8 cellular contexts compared by ENCODE assay signal in the genomic region with DNA sequence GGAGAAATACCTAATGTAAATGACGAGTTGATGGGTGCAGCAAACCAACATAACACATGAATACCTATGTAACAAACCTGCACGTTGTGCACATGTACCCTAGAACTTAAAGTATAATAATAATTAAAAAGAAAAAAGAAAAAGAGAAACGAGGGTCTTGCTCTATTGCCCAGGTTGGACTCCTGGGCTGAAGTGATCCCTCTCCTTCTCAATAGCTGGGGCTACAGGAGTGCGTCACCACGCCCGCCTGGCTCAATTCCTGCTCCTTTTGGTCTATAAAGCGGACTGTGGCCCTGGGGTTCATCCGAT. TPM values are rescaled to one million over a fixed set of nuclear protein-coding genes. Genes with fewer than 3 reads are reported as not detected.
A peak's percentile ranks its signal among the peaks of the same experiment; 100 is the strongest.
DNase-seq lines count a peak whose midpoint lies in the region; ATAC-seq and TF ChIP-seq lines count a peak whose summit lies in the region.

No MANE protein-coding gene starts in this region.

- H3K36me3 Mint-ChIP-seq in CD14-positive monocyte, result peaks cover 26 to 27% of the 10 kb centered on the region in 2 donors

- intact Hi-C loops in CD14-positive monocyte (cut with micrococcal nuclease) (loop anchor here in 1 of 2 donors (10.0 kb wide), 1 partner anchor 51 kb away; the partner anchor contains the start of gene BCO2), PC-3 (cut with micrococcal nuclease) (loop anchor here (2.0 to 5.0 kb wide), 2 partner anchors 21 to 63 kb away; partner anchors contain the start of gene IL18)

- peaks cover 0 to 2% (median 0%) of the 10 kb centered on the region in 7 donors for H3K9me3 Mint-ChIP-seq in CD14-positive monocyte

- TF ChIP-seq CTCF in CD14-positive monocyte (IDR thresholded peaks at IDR 0.05) (no peak), PC-3 (conservative IDR thresholded peaks at IDR 0.05; ENCODE audit: low read depth, low read length) (no peak), neural cell (IDR thresholded peaks at IDR 0.05; ENCODE audit: poor library complexity, severe bottlenecking) (no peak)

- no TSS peak for BruUV-seq in PC-3 (replicated peaks; lab: Mats Ljungman, UMichigan)

- no peak for ATAC-seq in PC-3
- no peak for ATAC-seq in GM19035 (IDR thresholded peaks at IDR 0.05; ENCODE audit: unreplicated experiment)

- H3K4me3 ChIP-seq in PC-3 (ENCODE audit: low read length) (peak overlapping the region; percentile 93), neural cell (ENCODE audit: low read length) (peak overlapping the region; percentile 88)

- H3K4me3 Mint-ChIP-seq in CD14-positive monocyte, result peak overlapping the region; percentile 83 to 92

- CTCF ChIA-PET in PC-3 (lab: Charles Lee), result no interaction called here

- peak overlapping the region; percentile 95 for H3K4me2 ChIP-seq in PC-3 (ENCODE audit: low read length)
- H3K4me2 ChIP-seq in neural cell (ENCODE audit: low read length), result peak overlapping the region; percentile 74

- H3K36me3 ChIP-seq in PC-3 (ENCODE audit: low read depth, low read length) (peaks cover 12% of the 10 kb centered on the region; the same call in 1 of the 2 replicates), neural cell (ENCODE audit: insufficient read depth, low read length) (no peaks in the 10 kb centered on the region)

- no peak for TF ChIP-seq RAD21 in neural cell (conservative IDR thresholded peaks at IDR 0.05)

- no peaks in the 10 kb centered on the region for H3F3A ChIP-seq in PC-3 (ENCODE audit: low read length, unreplicated experiment)
- H3F3A ChIP-seq in neural cell (ENCODE audit: insufficient read depth, low read length, poor library complexity, severe bottlenecking), result no peaks in the 10 kb centered on the region

- no peaks in the 10 kb centered on the region for H3K9me2 ChIP-seq in PC-3 (replicated peaks; ENCODE audit: low read length)
- no peaks in the 10 kb centered on the region for H3K9me2 ChIP-seq in neural cell (ENCODE audit: insufficient read depth, low read length)

- H3K27me3 ChIP-seq in PC-3 (ENCODE audit: low read length) (no peaks in the 10 kb centered on the region), neural cell (ENCODE audit: insufficient read depth, low read depth, low read length) (no peaks in the 10 kb centered on the region)

- POLR2A ChIA-PET in PC-3 (lab: Charles Lee; ENCODE audit: unreplicated experiment), result interaction anchor here (0.6 kb wide), 1 partner anchor 363 kb away, joined by 5 read pairs; no protein-coding TSS in a partner anchor

- H3K27ac Mint-ChIP-seq in CD14-positive monocyte, result peak overlapping the region; percentile 97 to 99 (median 99)

- TF ChIP-seq EP300 in neural cell (conservative IDR thresholded peaks at IDR 0.05; ENCODE audit: poor library complexity, severe bottlenecking), result no peak

- H3K79me2 ChIP-seq in PC-3 (ENCODE audit: low read length), result peaks cover 36% of the 10 kb centered on the region
- H3K79me2 ChIP-seq in neural cell (replicated peaks; ENCODE audit: insufficient read depth, low read length), result peaks cover 27% of the 10 kb centered on the region

- peaks cover 41% of the 10 kb centered on the region for H3K4me1 ChIP-seq in PC-3 (ENCODE audit: insufficient read depth, low read length)

- H4K20me1 ChIP-seq in PC-3 (ENCODE audit: low read length) (peaks cover 12% of the 10 kb centered on the region; the same call in 1 of the 2 replicates), neural cell (ENCODE audit: insufficient read depth) (no peaks in the 10 kb centered on the region)

- peak; percentile 74 for DNase-seq in CD14-positive monocyte (ENCODE audit: low spot score)
- DNase-seq in PC-3, result no peak
- DNase-seq in epidermal melanocyte (ENCODE audit: insufficient read length, low spot score), result peak; percentile 48
- DNase-seq in cerebellum (ENCODE audit: low spot score), result no peak
- DNase-seq in DMS 273 treated with DMSO at 0.1 percent for 48 hours (lab: John Stamatoyannopoulos, UW), result no peak
- no peak for DNase-seq in KG1 (lab: John Stamatoyannopoulos, UW)

- H3K9ac ChIP-seq in PC-3 (ENCODE audit: low read length), result peak overlapping the region; percentile 95
- H3K9ac ChIP-seq in neural cell (ENCODE audit: low read length), result peak overlapping the region; percentile 89

- H3K9me3 ChIP-seq in PC-3 (ENCODE audit: low read length) (no peaks in the 10 kb centered on the region), neural cell (ENCODE audit: low read length) (no peaks in the 10 kb centered on the region)

- H3K4me1 Mint-ChIP-seq in CD14-positive monocyte, result peaks cover 25% of the 10 kb centered on the region

- H2AFZ ChIP-seq in PC-3 (ENCODE audit: low read length) (peak overlapping the region; percentile 97), neural cell (ENCODE audit: low read depth, low read length) (peak overlapping the region; percentile 89)

- peaks cover 0 to 2% (median 2%) of the 10 kb centered on the region in 3 donors for H3K27me3 Mint-ChIP-seq in CD14-positive monocyte (ENCODE audit: low read depth in 3 of 3)

- H3K27ac ChIP-seq in PC-3 (ENCODE audit: low read length), result peak overlapping the region; percentile 81
- peak overlapping the region; percentile 91 for H3K27ac ChIP-seq in neural cell (ENCODE audit: low read length)

TF ChIP-seq in neural cell, 6 proteins besides CTCF, POLR2A, EP300 and RAD21:
- TF ChIP-seq EZH2 (IDR thresholded peaks at IDR 0.05; ENCODE audit: borderline replicate concordance, insufficient read depth, low read length, poor library complexity, severe bottlenecking) (no peak), TAF1 (IDR thresholded peaks at IDR 0.05; ENCODE audit: low read depth) (no peak), POLR2AphosphoS5 (IDR thresholded peaks at IDR 0.05) (no peak), MXI1 (conservative IDR thresholded peaks at IDR 0.05; ENCODE audit: poor library complexity, severe bottlenecking) (no peak), SMC3 (conservative IDR thresholded peaks at IDR 0.05; ENCODE audit: poor library complexity) (no peak)
- TF ChIP-seq, protein P1, sequence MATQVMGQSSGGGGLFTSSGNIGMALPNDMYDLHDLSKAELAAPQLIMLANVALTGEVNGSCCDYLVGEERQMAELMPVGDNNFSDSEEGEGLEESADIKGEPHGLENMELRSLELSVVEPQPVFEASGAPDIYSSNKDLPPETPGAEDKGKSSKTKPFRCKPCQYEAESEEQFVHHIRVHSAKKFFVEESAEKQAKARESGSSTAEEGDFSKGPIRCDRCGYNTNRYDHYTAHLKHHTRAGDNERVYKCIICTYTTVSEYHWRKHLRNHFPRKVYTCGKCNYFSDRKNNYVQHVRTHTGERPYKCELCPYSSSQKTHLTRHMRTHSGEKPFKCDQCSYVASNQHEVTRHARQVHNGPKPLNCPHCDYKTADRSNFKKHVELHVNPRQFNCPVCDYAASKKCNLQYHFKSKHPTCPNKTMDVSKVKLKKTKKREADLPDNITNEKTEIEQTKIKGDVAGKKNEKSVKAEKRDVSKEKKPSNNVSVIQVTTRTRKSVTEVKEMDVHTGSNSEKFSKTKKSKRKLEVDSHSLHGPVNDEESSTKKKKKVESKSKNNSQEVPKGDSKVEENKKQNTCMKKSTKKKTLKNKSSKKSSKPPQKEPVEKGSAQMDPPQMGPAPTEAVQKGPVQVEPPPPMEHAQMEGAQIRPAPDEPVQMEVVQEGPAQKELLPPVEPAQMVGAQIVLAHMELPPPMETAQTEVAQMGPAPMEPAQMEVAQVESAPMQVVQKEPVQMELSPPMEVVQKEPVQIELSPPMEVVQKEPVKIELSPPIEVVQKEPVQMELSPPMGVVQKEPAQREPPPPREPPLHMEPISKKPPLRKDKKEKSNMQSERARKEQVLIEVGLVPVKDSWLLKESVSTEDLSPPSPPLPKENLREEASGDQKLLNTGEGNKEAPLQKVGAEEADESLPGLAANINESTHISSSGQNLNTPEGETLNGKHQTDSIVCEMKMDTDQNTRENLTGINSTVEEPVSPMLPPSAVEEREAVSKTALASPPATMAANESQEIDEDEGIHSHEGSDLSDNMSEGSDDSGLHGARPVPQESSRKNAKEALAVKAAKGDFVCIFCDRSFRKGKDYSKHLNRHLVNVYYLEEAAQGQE (IDR thresholded peaks at IDR 0.05; ENCODE audit: borderline replicate concordance), result no peak
TF ChIP-seq in neural cell: peak in this region for 0.

RNA-seq across cellular contexts. Expression of gene PTS, which starts 0.5 kb away (rescaled TPM):
- polyA plus RNA-seq in CD14-positive monocyte (10 to 100 TPM; 11.8 to 14.0 TPM), neural cell (134 and 160 TPM in 2 replicates)
- total RNA-seq in PC-3 (2014; rRNA removed) (53.0 and 77.4 TPM in 2 replicates), cerebellum (38.8 TPM)
- polyA minus RNA-seq in neural cell, result 34.3 and 55.8 TPM in 2 replicates

RNA-seq across cellular contexts. Expression of gene PLET1, which starts 35.0 kb away (rescaled TPM):
- polyA plus RNA-seq in CD14-positive monocyte, result not detected
- total RNA-seq in PC-3 (2014; rRNA removed), result 0.26 TPM in 1 of 2 replicates, not detected in the other
- not detected in 2 replicates for polyA plus RNA-seq in neural cell
- not detected in 2 replicates for polyA minus RNA-seq in neural cell
- total RNA-seq in cerebellum, result not detected

RNA-seq across cellular contexts. Expression of gene BCO2, which starts 50.4 kb away (rescaled TPM):
- polyA plus RNA-seq in CD14-positive monocyte (under 1 TPM in 1 of 2 donors, not detected in 1; 0.20 TPM), neural cell (6.7 and 7.4 TPM in 2 replicates)
- total RNA-seq in PC-3 (2014; rRNA removed) (1.6 and 2.9 TPM in 2 replicates), cerebellum (7.2 TPM)
- 5.1 and 11.3 TPM in 2 replicates for polyA minus RNA-seq in neural cell

RNA-seq across cellular contexts. Expression of gene TEX12, which starts 58.5 kb away (rescaled TPM):
- not detected for polyA plus RNA-seq in CD14-positive monocyte
- 0.69 TPM in 1 of 2 replicates, not detected in the other for total RNA-seq in PC-3 (2014; rRNA removed)
- 0.36 and 0.51 TPM in 2 replicates for polyA plus RNA-seq in neural cell
- 0.81 TPM in 1 of 2 replicates, not detected in the other for polyA minus RNA-seq in neural cell
- 0.54 TPM for total RNA-seq in cerebellum

Comparison
In these comparisons a context has a peak if more than half of its experiments do, and no peak if none do; other contexts are left out.
1. DNase-seq: peak in CD14-positive monocyte (single experiment) and epidermal melanocyte (single experiment); none in PC-3 (single experiment), cerebellum (single experiment), DMS 273 treated with DMSO at 0.1 percent for 48 hours (single experiment) and KG1 (single experiment).